In genomic region chr14:24401810-24402702, GRCh38 we compare ENCODE assay signal across 1 cellular context.
TF ChIP-seq lines count a peak whose summit lies in the region.

No MANE protein-coding gene starts in this region.

TF ChIP-seq in K562, 482 proteins besides CTCF, POLR2A, EP300 and RAD21:
- TF ChIP-seq CBX8 (IDR thresholded peaks at IDR 0.05; ENCODE audit: borderline replicate concordance, extremely low read depth, low read depth, low read length, poor library complexity, severe bottlenecking) (no peak), RBM34 (IDR thresholded peaks at IDR 0.05; ENCODE audit: borderline replicate concordance, insufficient read depth, low read length) (no peak)
